24 cellular contexts compared by ENCODE assay signal in the genomic region with DNA sequence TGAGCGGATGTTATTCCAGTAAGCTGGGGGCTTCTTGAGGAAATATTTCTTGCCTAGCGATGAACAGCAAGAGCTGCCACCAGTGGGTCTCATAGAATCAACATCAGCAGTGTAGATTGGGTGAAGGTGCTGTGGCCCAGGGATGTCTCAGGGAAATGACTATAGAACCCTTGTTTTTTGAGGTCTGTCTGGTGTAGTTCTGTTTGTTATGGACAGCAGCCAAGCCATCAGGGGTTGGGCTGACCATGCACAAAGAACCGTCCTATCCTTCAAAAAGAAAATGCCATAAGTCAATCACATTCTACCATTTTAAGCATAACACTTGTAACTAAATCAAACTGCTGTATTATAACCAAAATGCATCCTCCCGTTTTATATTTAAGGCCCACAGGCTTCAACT.
"Had no signal": no experiment of that assay in that cellular context is flagged by ENCODE, and none has a peak within 500 bp of the region (broad histone marks: within the 10 kb centered on the region; RNA-seq: fewer than 3 reads in every experiment).

No MANE protein-coding gene starts in this region.

- DNase-seq: activated B cell treated with CpG ODN at 0.5 μM for 24 hours; activated CD4-positive, alpha-beta T cell treated with anti-CD3 and anti-CD28 coated beads for 36 hours; activated CD4-positive, alpha-beta T cell treated with anti-CD3 and anti-CD28 coated beads, Interleukin-2, amount 50 U/mL, for 4 hours; activated CD8-positive, alpha-beta memory T cell treated with anti-CD3 and anti-CD28 coated beads, Interleukin-2, amount 50 U/mL, for 48 hours; activated naive CD4-positive, alpha-beta T cell treated with Interleukin-2 at 50 U/mL for 16 hours; activated naive CD8-positive, alpha-beta T cell treated with anti-CD3 and anti-CD28 coated beads for 36 hours; activated T-cell treated with anti-CD3 and anti-CD28 coated beads, Interleukin-2, amount 50 U/mL, for 4 hours; amniotic stem cell; effector CD8-positive, alpha-beta T cell; foreskin keratinocyte; glutamatergic neuron; hippocampal formation; left ventricle myocardium inferior; pancreas; psoas muscle; stimulated activated CD4-positive, alpha-beta T cell treated with anti-CD3 and anti-CD28 coated beads, Interleukin-15, amount 100 ng/mL, for 24 hours; stomach; T-helper 17 cell; transverse colon; uterus had no signal

- H3K36me3 ChIP-seq: left ventricle myocardium inferior, pancreas, right atrium auricular region, stomach, transverse colon, uterus had no signal

- H3K4me3 ChIP-seq: left ventricle myocardium inferior, pancreas, psoas muscle, right atrium auricular region, skin epidermis, stomach, transverse colon, uterus had no signal

- H3K27ac ChIP-seq: foreskin keratinocyte, left ventricle myocardium inferior, pancreas, psoas muscle, right atrium auricular region, skin epidermis, stomach, transverse colon, uterus had no signal

- ATAC-seq: activated CD4-positive, alpha-beta T cell treated with anti-CD3 and anti-CD28 coated beads for 36 hours; activated T-cell treated with anti-CD3 and anti-CD28 coated beads, Interleukin-2, amount 50 U/mL, for 4 hours; foreskin keratinocyte; natural killer cell treated with Interleukin-12 subunit alpha and Interleukin-12 subunit beta and Interleukin-15 and Interleukin-18, amount 100 ng/mL, for 72 hours; pancreas; psoas muscle; stimulated activated memory B cell treated with anti-CD40 and anti-IgM and Interleukin-4, amounts not matched to agents 10 μg/mL and 1 μg/mL and 100 μg/mL, for 72 hours; T-helper 17 cell had no signal

- H3K27me3 ChIP-seq: foreskin keratinocyte, right atrium auricular region, stomach, transverse colon, uterus had no signal
